In the genomic region with DNA sequence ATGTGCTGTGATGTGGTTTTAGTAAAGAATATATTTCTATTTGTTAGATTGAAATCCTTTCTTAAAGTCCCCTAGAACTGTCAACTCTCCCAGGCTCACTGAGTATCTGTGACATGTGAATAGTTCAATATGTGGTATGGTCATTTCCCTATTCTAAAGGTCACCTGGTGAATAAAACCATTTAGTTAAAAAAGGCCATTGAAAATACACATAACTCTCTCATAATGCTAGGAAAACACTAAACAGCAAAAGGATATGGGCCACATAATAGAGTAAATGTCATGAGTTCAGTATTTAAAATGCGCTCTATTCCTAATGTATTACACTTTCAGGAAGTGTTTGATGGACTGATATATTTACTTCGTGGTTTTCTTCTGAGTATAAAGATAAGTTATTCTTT, we compare ENCODE assay signal across 10 cellular contexts.
"Had no signal": no experiment of that assay in that cellular context is flagged by ENCODE, and none has a peak within 500 bp of the region (broad histone marks: within the 10 kb centered on the region; RNA-seq: fewer than 3 reads in every experiment).

No MANE protein-coding gene starts in this region.

- FAIRE-seq: HTR-8/SVneo, K562 had no signal

- DNase-seq: GM23248, GOT3, H7, HFFc6, IMR-90, KG1 had no signal

- H3K4me3 ChIP-seq: GM23248, HAP-1, K562 had no signal

- H3K27ac ChIP-seq: GM23248 had no signal

- ATAC-seq: HCT116, K562 had no signal

- H3K9me3 ChIP-seq: HAP-1 had no signal

- H3K9ac ChIP-seq: GM23248 had no signal

- H2AFZ ChIP-seq: GM23248 had no signal

- H3K36me3 ChIP-seq: HAP-1 had no signal

- H3K4me1 ChIP-seq: HAP-1 had no signal
